In the genomic region with DNA sequence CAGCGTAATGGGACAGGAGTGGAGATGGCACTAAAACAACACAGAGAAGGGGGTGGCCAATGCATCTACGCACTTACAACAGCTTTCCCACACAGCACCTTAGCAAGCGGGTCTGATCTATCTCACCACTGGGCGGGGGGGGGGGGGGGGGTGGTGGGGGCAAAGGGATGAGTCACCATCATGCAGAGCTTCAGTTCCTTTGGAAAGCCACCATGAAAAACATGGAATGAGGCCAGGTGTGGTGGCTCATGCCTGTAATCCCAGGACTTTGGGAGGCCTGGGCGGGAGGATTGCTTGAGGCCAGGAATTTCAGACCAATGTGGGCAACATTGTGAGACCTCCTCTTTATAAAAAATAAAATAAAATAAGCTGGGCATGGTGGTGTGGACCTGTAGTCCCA, we compare ENCODE assay signal across 16 cellular contexts. TPM values are rescaled to one million over a fixed set of nuclear protein-coding genes. Genes with fewer than 3 reads are reported as not detected.
DNase-seq lines count a peak whose midpoint lies in the region; ATAC-seq and TF ChIP-seq lines count a peak whose summit lies in the region.
"Had no signal": no experiment of that assay in that cellular context is flagged by ENCODE, and none has a peak within 500 bp of the region (broad histone marks: within the 10 kb centered on the region; RNA-seq: fewer than 3 reads in every experiment).

No MANE protein-coding gene starts in this region.

- H3K4me2 ChIP-seq in trophoblast cell (ENCODE audit: low read length): no peak overlapping the region

- no peak overlapping the region for H2AK5ac ChIP-seq in trophoblast cell (ENCODE audit: low read length)

- no peak overlapping the region for H3K23ac ChIP-seq in trophoblast cell (ENCODE audit: low read length)

- no peaks in the 10 kb centered on the region for H3K79me1 ChIP-seq in trophoblast cell (ENCODE audit: low read length)

- intact Hi-C loops in ovary (cut with DNase I) (no loop called here), right cardiac atrium (cut with DNase I) (no loop called here), dorsolateral prefrontal cortex (cut with DNase I) (no loop called here)

- no peak overlapping the region for H3K9ac ChIP-seq in trophoblast cell (ENCODE audit: low read length)

- no peak overlapping the region for H3K4ac ChIP-seq in trophoblast cell (ENCODE audit: low read depth, low read length)

- no peak overlapping the region for H3K18ac ChIP-seq in trophoblast cell (ENCODE audit: low read length)

- H3K9me3 ChIP-seq in trophoblast cell (ENCODE audit: insufficient read depth, low read depth, low read length) (peaks cover 2% of the 10 kb centered on the region), ovary (no peaks in the 10 kb centered on the region), right cardiac atrium (ENCODE audit: control insufficient read depth, low read length) (no peaks in the 10 kb centered on the region)

- no peak overlapping the region for H4K8ac ChIP-seq in trophoblast cell (ENCODE audit: low read depth, low read length)

- H2BK120ac ChIP-seq in trophoblast cell (ENCODE audit: insufficient read depth, low read length, poor library complexity): no peak overlapping the region

- TF ChIP-seq CTCF in ovary (IDR thresholded peaks at IDR 0.05) (no peak), dorsolateral prefrontal cortex (IDR thresholded peaks at IDR 0.05 in 54 of 56, conservative IDR thresholded peaks at IDR 0.05 in 2 of 56; ENCODE audit: low read depth in 1 of 56, partially characterized antibody in 56 of 56) (no peak)

- H3K27me3 ChIP-seq in trophoblast cell (ENCODE audit: insufficient read depth, low read length) (no peaks in the 10 kb centered on the region), ovary (no peaks in the 10 kb centered on the region), right cardiac atrium (ENCODE audit: control insufficient read depth, insufficient read depth) (no peaks in the 10 kb centered on the region), dorsolateral prefrontal cortex (peaks cover 0 to 11% (median 0%) of the 10 kb centered on the region in 45 donors)

- H4K12ac ChIP-seq in trophoblast cell (ENCODE audit: low read depth, low read length): no peak overlapping the region

- no peak overlapping the region for H2BK12ac ChIP-seq in trophoblast cell (ENCODE audit: low read length)

- H3K36me3 ChIP-seq in trophoblast cell (ENCODE audit: control insufficient read depth in 1 of 2, insufficient read depth in 2 of 2, low read length in 2 of 2) (no peaks in the 10 kb centered on the region), ovary (no peaks in the 10 kb centered on the region)

- TF ChIP-seq EP300 in ovary (IDR thresholded peaks at IDR 0.05): no peak

- no peak overlapping the region for H2AFZ ChIP-seq in trophoblast cell (ENCODE audit: insufficient read depth, low read length, poor library complexity)

- WGBS in trophoblast cell (ENCODE audit: extremely low coverage, insufficient coverage, insufficient read length): no CpG with 5 or more reads among the region's 5 CpGs
- 81 to 88% (median 81%) methylated on average over 5 of the region's 5 CpGs for WGBS in ovary, 3 donors
- WGBS in right cardiac atrium: 92% methylated on average over 5 of the region's 5 CpGs

- no peaks in the 10 kb centered on the region for H3K4me1 ChIP-seq in trophoblast cell (ENCODE audit: control insufficient read depth in 1 of 2, insufficient read depth in 2 of 2, low read length in 2 of 2)
- no peaks in the 10 kb centered on the region for H3K4me1 ChIP-seq in ovary (ENCODE audit: insufficient read depth)
- no peaks in the 10 kb centered on the region for H3K4me1 ChIP-seq in right cardiac atrium (ENCODE audit: control insufficient read depth, insufficient read depth, low read length)

- no peaks in the 10 kb centered on the region for H3K79me2 ChIP-seq in trophoblast cell (ENCODE audit: control insufficient read depth, insufficient read depth, low read length, poor library complexity)

- no peak for TF ChIP-seq POLR2A in ovary (IDR thresholded peaks at IDR 0.05)

- no peak overlapping the region for H3K4me3 ChIP-seq in trophoblast cell (ENCODE audit: low read depth, low read length)
- no peak overlapping the region for H3K4me3 ChIP-seq in ovary
- H3K4me3 ChIP-seq in right cardiac atrium (ENCODE audit: low read length): no peak overlapping the region
- H3K4me3 ChIP-seq in dorsolateral prefrontal cortex: no peak overlapping the region

- no peak overlapping the region for H4K91ac ChIP-seq in trophoblast cell (ENCODE audit: low read depth, low read length)

- no peak overlapping the region for H3K14ac ChIP-seq in trophoblast cell (ENCODE audit: low read length)

- no peak overlapping the region for H2BK5ac ChIP-seq in trophoblast cell (ENCODE audit: low read depth, low read length, poor library complexity)

- DNase-seq in AG20443 (ENCODE audit: low spot score): peak; percentile 7
- DNase-seq in M059J (ENCODE audit: low read depth): peak; percentile 23
- peak; percentile 15 for DNase-seq in iPS-NIHi7 (ENCODE audit: extremely low spot score)
- DNase-seq in trophoblast cell: peak; percentile 56 to 79
- no peak for DNase-seq in ovary
- no peak for DNase-seq in right cardiac atrium
- DNase-seq in dorsolateral prefrontal cortex: no peak
- DNase-seq: CD8-positive, alpha-beta T cell; COR-L47; DMS153; DMS79 treated with DMSO at 0.1 percent for 48 hours; GDM1 had no signal

- ATAC-seq in right cardiac atrium: no peak
- ATAC-seq: CD8-positive, alpha-beta T cell; HCT116 had no signal

- no peak overlapping the region for H3K27ac ChIP-seq in trophoblast cell (ENCODE audit: low read depth, low read length)
- H3K27ac ChIP-seq in ovary: no peak overlapping the region
- no peak overlapping the region for H3K27ac ChIP-seq in right cardiac atrium (ENCODE audit: low read length)
- no peak overlapping the region for H3K27ac ChIP-seq in dorsolateral prefrontal cortex
- H3K27ac ChIP-seq: HL-60 had no signal

RNA-seq across cellular contexts. Expression of a gene that starts 47.2 kb away (rescaled TPM):
- total RNA-seq in M059J (2014; rRNA removed; shearing (Covaris generic)): 0.05 TPM in 1 of 2 replicates, not detected in the other
- 0.97 and 1.1 TPM in 2 replicates for polyA plus RNA-seq in trophoblast cell (2013)
- total RNA-seq in ovary (under 1 TPM in 4 of 7 donors, not detected in 3; 0.07 to 0.92 (median 0.50) TPM), right cardiac atrium (under 1 TPM in 1 of 4 donors, not detected in 3; 0.08 TPM), dorsolateral prefrontal cortex (1 to 10 TPM in 3 of 120 experiments, under 1 TPM in 43, not detected in 74; 0.07 to 3.4 (median 0.22) TPM)
- polyA plus RNA-seq in ovary (under 1 TPM in 1 of 2 donors, not detected in 1; 0.01 TPM), right cardiac atrium (0.02 TPM)
- total RNA-seq: CD8-positive, alpha-beta T cell had no signal
- polyA plus RNA-seq: BJ, CD14-positive monocyte had no signal

Comparison
In these comparisons a context has a peak if more than half of its experiments do, and no peak if none do; other contexts are left out.
1. DNase-seq: peak in AG20443 (single experiment), M059J (single experiment), iPS-NIHi7 (single experiment) and trophoblast cell (2 of 2); none in ovary (0 of 5), right cardiac atrium (0 of 3) and dorsolateral prefrontal cortex (0 of 10).